In the genomic region with DNA sequence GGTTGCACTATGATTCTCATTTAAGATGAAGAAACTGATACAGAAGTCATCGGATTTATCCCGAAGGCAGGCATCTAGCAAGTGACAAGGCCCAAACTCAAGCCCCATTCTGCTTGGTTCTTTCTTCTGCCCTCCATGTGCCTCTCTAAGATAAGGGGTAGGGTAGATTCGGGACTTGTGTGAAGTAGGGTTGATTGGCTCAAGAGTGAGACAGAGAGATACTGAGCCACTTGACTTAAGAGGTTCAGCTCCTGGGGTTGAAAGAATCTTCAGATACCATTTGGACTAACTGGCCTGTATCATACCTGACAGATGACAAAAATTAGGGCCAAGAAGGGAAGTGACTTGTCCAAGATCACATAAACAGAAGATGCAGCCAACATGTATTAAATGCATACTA, we compare ENCODE assay signal across 8 cellular contexts. TPM values are rescaled to one million over a fixed set of nuclear protein-coding genes. Genes with fewer than 3 reads are reported as not detected.
DNase-seq lines count a peak whose midpoint lies in the region; ATAC-seq and TF ChIP-seq lines count a peak whose summit lies in the region.

No MANE protein-coding gene starts in this region.

- H3K36me3 ChIP-seq in iPS-20b (ENCODE audit: insufficient read depth, low read depth, low read length) (peaks cover 18% of the 10 kb centered on the region), suprapubic skin (peaks cover 18% of the 10 kb centered on the region)

- no peaks in the 10 kb centered on the region for H3K27me3 Mint-ChIP-seq in T-helper 1 cell treated with Interleukin-12 subunit alpha and Interleukin-12 subunit beta and Interleukin-4 antibody, amounts not matched to agents 30 μg/mL and 1 μg/mL, for 36 hours (ENCODE audit: low read depth)
- H3K27me3 Mint-ChIP-seq in activated T-helper 1 cell treated with anti-CD3 and anti-CD28 coated beads, Interleukin-12 subunit alpha, Interleukin-12 subunit beta, Interleukin-2, Interleukin-4 antibody, amounts not matched to agents 30 ng/mL and 10 ng/mL and 1 ng/mL, durations not matched to agents 14 hours and 24 hours and 36 hours (ENCODE audit: insufficient read depth): no peaks in the 10 kb centered on the region

- no peak for TF ChIP-seq CTCF in suprapubic skin (IDR thresholded peaks at IDR 0.05)

- peak overlapping the region; percentile 94 for H3K4me3 Mint-ChIP-seq in T-helper 1 cell treated with Interleukin-12 subunit alpha and Interleukin-12 subunit beta and Interleukin-4 antibody, amounts not matched to agents 30 μg/mL and 1 μg/mL, for 36 hours
- peak overlapping the region; percentile 96 for H3K4me3 Mint-ChIP-seq in activated T-helper 1 cell treated with anti-CD3 and anti-CD28 coated beads, Interleukin-12 subunit alpha, Interleukin-12 subunit beta, Interleukin-2, Interleukin-4 antibody, amounts not matched to agents 30 ng/mL and 10 ng/mL and 1 ng/mL, durations not matched to agents 14 hours and 24 hours and 36 hours

- 64% methylated on average over 3 of the region's 3 CpGs for WGBS in suprapubic skin

- no peak for TF ChIP-seq EP300 in suprapubic skin (IDR thresholded peaks at IDR 0.05)

- intact Hi-C loops in activated T-helper 1 cell treated with anti-CD3 and anti-CD28 coated beads, Interleukin-12 subunit alpha, Interleukin-12 subunit beta, Interleukin-2, Interleukin-4 antibody, amounts not matched to agents 30 ng/mL and 10 ng/mL and 1 ng/mL, durations not matched to agents 14 hours and 24 hours and 36 hours (cut with micrococcal nuclease): no loop called here

- peaks cover 7% of the 10 kb centered on the region for H3K36me3 Mint-ChIP-seq in T-helper 1 cell treated with Interleukin-12 subunit alpha and Interleukin-12 subunit beta and Interleukin-4 antibody, amounts not matched to agents 30 μg/mL and 1 μg/mL, for 36 hours (ENCODE audit: low read depth)
- peaks cover 10% of the 10 kb centered on the region for H3K36me3 Mint-ChIP-seq in activated T-helper 1 cell treated with anti-CD3 and anti-CD28 coated beads, Interleukin-12 subunit alpha, Interleukin-12 subunit beta, Interleukin-2, Interleukin-4 antibody, amounts not matched to agents 30 ng/mL and 10 ng/mL and 1 ng/mL, durations not matched to agents 14 hours and 24 hours and 36 hours (ENCODE audit: low read depth)

- TF ChIP-seq POLR2A in suprapubic skin (IDR thresholded peaks at IDR 0.05): no peak

- DNase-seq in T-helper 1 cell (no peak), suprapubic skin (ENCODE audit: low spot score in 2 of 2) (no peak), occipital lobe (lab: John Stamatoyannopoulos, UW) (no peak)
- no peak for DNase-seq in activated T-helper 1 cell treated with anti-CD3 and anti-CD28 coated beads, Interleukin-12 subunit alpha, Interleukin-12 subunit beta, Interleukin-2, Interleukin-4 antibody, amounts not matched to agents 30 ng/mL and 10 ng/mL and 1 ng/mL, durations not matched to agents 14 hours and 24 hours and 36 hours (ENCODE audit: low spot score)

- peak overlapping the region; percentile 99 for H3K27ac Mint-ChIP-seq in T-helper 1 cell treated with Interleukin-12 subunit alpha and Interleukin-12 subunit beta and Interleukin-4 antibody, amounts not matched to agents 30 μg/mL and 1 μg/mL, for 36 hours
- H3K27ac Mint-ChIP-seq in activated T-helper 1 cell treated with anti-CD3 and anti-CD28 coated beads, Interleukin-12 subunit alpha, Interleukin-12 subunit beta, Interleukin-2, Interleukin-4 antibody, amounts not matched to agents 30 ng/mL and 10 ng/mL and 1 ng/mL, durations not matched to agents 14 hours and 24 hours and 36 hours: peak overlapping the region; percentile 94

- H3K4me3 ChIP-seq in iPS-20b (ENCODE audit: low read length) (peak overlapping the region; percentile 94), suprapubic skin (peak overlapping the region; percentile 84)

- H3K4me1 ChIP-seq in iPS-20b (ENCODE audit: insufficient read depth, low read length) (no peaks in the 10 kb centered on the region; the same call in 1 of the 2 replicates), suprapubic skin (peaks cover 24% of the 10 kb centered on the region)

- H3K9me3 Mint-ChIP-seq in T-helper 1 cell treated with Interleukin-12 subunit alpha and Interleukin-12 subunit beta and Interleukin-4 antibody, amounts not matched to agents 30 μg/mL and 1 μg/mL, for 36 hours: no peaks in the 10 kb centered on the region
- H3K9me3 Mint-ChIP-seq in activated T-helper 1 cell treated with anti-CD3 and anti-CD28 coated beads, Interleukin-12 subunit alpha, Interleukin-12 subunit beta, Interleukin-2, Interleukin-4 antibody, amounts not matched to agents 30 ng/mL and 10 ng/mL and 1 ng/mL, durations not matched to agents 14 hours and 24 hours and 36 hours: no peaks in the 10 kb centered on the region

- H3K27ac ChIP-seq in iPS-20b (ENCODE audit: low read length) (peak overlapping the region; percentile 73), suprapubic skin (no peak overlapping the region)

- H3K4me1 Mint-ChIP-seq in T-helper 1 cell treated with Interleukin-12 subunit alpha and Interleukin-12 subunit beta and Interleukin-4 antibody, amounts not matched to agents 30 μg/mL and 1 μg/mL, for 36 hours (ENCODE audit: low read depth): peaks cover 20% of the 10 kb centered on the region
- H3K4me1 Mint-ChIP-seq in activated T-helper 1 cell treated with anti-CD3 and anti-CD28 coated beads, Interleukin-12 subunit alpha, Interleukin-12 subunit beta, Interleukin-2, Interleukin-4 antibody, amounts not matched to agents 30 ng/mL and 10 ng/mL and 1 ng/mL, durations not matched to agents 14 hours and 24 hours and 36 hours (ENCODE audit: low read depth): peaks cover 22% of the 10 kb centered on the region

- H3K9me3 ChIP-seq in iPS-20b (ENCODE audit: insufficient read depth, low read depth, low read length): no peaks in the 10 kb centered on the region
- no peaks in the 10 kb centered on the region for H3K9me3 ChIP-seq in suprapubic skin

- no peaks in the 10 kb centered on the region for H3K27me3 ChIP-seq in iPS-20b (ENCODE audit: insufficient read depth, low read length)
- no peaks in the 10 kb centered on the region for H3K27me3 ChIP-seq in suprapubic skin

- H3K9ac ChIP-seq in iPS-20b (ENCODE audit: low read depth, low read length): peak overlapping the region; percentile 95

- ATAC-seq in HG03432 (IDR thresholded peaks at IDR 0.05; ENCODE audit: unreplicated experiment) (no peak), HG03139 (IDR thresholded peaks at IDR 0.05; ENCODE audit: unreplicated experiment) (no peak)

RNA-seq across cellular contexts. Expression of a gene that starts 0.9 kb away (rescaled TPM):
- 44.9 and 46.2 TPM in 2 replicates for total RNA-seq in activated T-helper 1 cell treated with anti-CD3 and anti-CD28 coated beads, Interleukin-12 subunit alpha, Interleukin-12 subunit beta, Interleukin-2, Interleukin-4 antibody, amounts not matched to agents 30 ng/mL and 10 ng/mL and 1 ng/mL, durations not matched to agents 14 hours and 24 hours and 36 hours
- 10 to 100 TPM in 2 of 4 donors, 1 to 10 TPM in 2; 8.3 to 19.7 (median 10.2) TPM for total RNA-seq in suprapubic skin
- 8.6 TPM for total RNA-seq in occipital lobe

RNA-seq across cellular contexts. Expression of a gene that starts 31.7 kb away (rescaled TPM):
- 24.8 and 28.0 TPM in 2 replicates for total RNA-seq in activated T-helper 1 cell treated with anti-CD3 and anti-CD28 coated beads, Interleukin-12 subunit alpha, Interleukin-12 subunit beta, Interleukin-2, Interleukin-4 antibody, amounts not matched to agents 30 ng/mL and 10 ng/mL and 1 ng/mL, durations not matched to agents 14 hours and 24 hours and 36 hours
- total RNA-seq in suprapubic skin (10 to 100 TPM; 27.9 to 31.3 (median 29.3) TPM), occipital lobe (0.94 TPM)

Comparison
In these comparisons a context has a peak if more than half of its experiments do, and no peak if none do; other contexts are left out.
1. RNA of a gene that starts 31.7 kb away (total RNA-seq): 27.9 to 31.3 TPM in suprapubic skin and 24.8 to 28.0 TPM in activated T-helper 1 cell treated with anti-CD3 and anti-CD28 coated beads, Interleukin-12 subunit alpha, Interleukin-12 subunit beta, Interleukin-2, Interleukin-4 antibody, amounts not matched to agents 30 ng/mL and 10 ng/mL and 1 ng/mL, durations not matched to agents 14 hours and 24 hours and 36 hours; 0.94 TPM in occipital lobe (single experiment); every median in the first group is over 10 times any median in the second.